ENCODE assay signal across 9 cellular contexts in the genomic region with DNA sequence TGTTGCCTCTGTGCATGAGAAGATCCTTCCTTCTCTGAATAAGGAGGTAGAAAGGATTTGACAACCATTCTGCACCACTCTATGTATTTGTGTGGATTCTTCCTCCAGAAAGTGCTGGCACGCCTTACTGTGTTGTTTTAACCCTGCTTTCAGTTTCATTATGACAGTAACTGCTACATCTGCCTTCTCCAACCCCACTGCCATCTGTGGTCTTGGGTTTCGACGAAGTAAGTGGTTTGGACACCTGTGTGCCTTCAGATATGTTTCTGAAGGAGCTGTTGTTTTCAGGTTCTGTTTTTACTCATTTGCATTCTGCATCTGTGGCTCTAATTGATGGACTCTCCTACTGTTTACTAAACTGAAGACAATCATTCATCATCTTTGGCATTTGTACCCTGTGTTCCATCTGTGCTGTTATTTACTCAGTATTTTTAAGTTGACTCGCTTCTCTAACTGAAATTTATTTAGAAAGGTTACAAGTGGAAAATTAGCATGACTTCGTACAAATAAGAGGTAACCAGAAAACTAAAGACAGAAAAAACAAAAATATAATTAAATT. TPM values are rescaled to one million over a fixed set of nuclear protein-coding genes. Genes with fewer than 3 reads are reported as not detected.
DNase-seq lines count a peak whose midpoint lies in the region; ATAC-seq and TF ChIP-seq lines count a peak whose summit lies in the region.
"Had no signal": no experiment of that assay in that cellular context is flagged by ENCODE, and none has a peak within 500 bp of the region (broad histone marks: within the 10 kb centered on the region; RNA-seq: fewer than 3 reads in every experiment).

No MANE protein-coding gene starts in this region.

- DNase-seq in activated CD8-positive, alpha-beta memory T cell treated with anti-CD3 and anti-CD28 coated beads for 24 hours: peak; percentile 63
- DNase-seq in activated CD8-positive, alpha-beta memory T cell treated with anti-CD3 and anti-CD28 coated beads, Interleukin-2, amount 50 U/mL, for 4 hours: no peak
- DNase-seq in NCI-H524 treated with DMSO at 0.1 percent for 48 hours (lab: John Stamatoyannopoulos, UW) (peak; percentile 100), gastrocnemius medialis (no peak), NCI-H146 treated with DMSO at 0.1 percent for 48 hours (lab: John Stamatoyannopoulos, UW; ENCODE audit: unreplicated experiment) (no peak)
- peak in 2 of 3 donors; percentile 21 to 31 for DNase-seq in stimulated activated CD4-positive, alpha-beta T cell treated with anti-CD3 and anti-CD28 coated beads, TNF-alpha, amount 100 ng/mL, for 48 hours (ENCODE audit: low read depth in 3 of 3)

- no peaks in the 10 kb centered on the region for H3K36me3 Mint-ChIP-seq in activated naive CD4-positive, alpha-beta T cell treated with anti-CD3 and anti-CD28 coated beads, Interleukin-2, amount 50 U/mL, for 24 hours

- intact Hi-C loops in gastrocnemius medialis (cut with DNase I; ENCODE audit: low total_unique reads): no loop called here

- no peaks in the 10 kb centered on the region for H3K36me3 ChIP-seq in gastrocnemius medialis

- peak overlapping the region; percentile 66 for H3K4me3 Mint-ChIP-seq in activated naive CD4-positive, alpha-beta T cell treated with anti-CD3 and anti-CD28 coated beads, Interleukin-2, amount 50 U/mL, for 24 hours

- no peak for TF ChIP-seq CTCF in gastrocnemius medialis (IDR thresholded peaks at IDR 0.05 in 4 of 5, conservative IDR thresholded peaks at IDR 0.05 in 1 of 5)

- in situ Hi-C loops in gastrocnemius medialis (cut with MboI; ENCODE audit: low sequenced_read_pairs in 4 of 4): no loop called here

- no peaks in the 10 kb centered on the region for H3K9me3 ChIP-seq in gastrocnemius medialis

- no peak overlapping the region for H3K4me3 ChIP-seq in gastrocnemius medialis

- ATAC-seq in HG02973 (IDR thresholded peaks at IDR 0.05; ENCODE audit: unreplicated experiment): peak; percentile 99
- no peak for ATAC-seq in gastrocnemius medialis

- peaks cover 0 to 7% of the 10 kb centered on the region in 2 donors for H3K4me1 ChIP-seq in gastrocnemius medialis

- no peak overlapping the region for H3K27ac ChIP-seq in gastrocnemius medialis
- H3K27ac ChIP-seq: C4-2B had no signal

- H3K27me3 Mint-ChIP-seq in activated naive CD4-positive, alpha-beta T cell treated with anti-CD3 and anti-CD28 coated beads, Interleukin-2, amount 50 U/mL, for 24 hours: no peaks in the 10 kb centered on the region

- H3K4me1 Mint-ChIP-seq in activated naive CD4-positive, alpha-beta T cell treated with anti-CD3 and anti-CD28 coated beads, Interleukin-2, amount 50 U/mL, for 24 hours: peaks cover 50% of the 10 kb centered on the region

- H3K9me3 Mint-ChIP-seq in activated naive CD4-positive, alpha-beta T cell treated with anti-CD3 and anti-CD28 coated beads, Interleukin-2, amount 50 U/mL, for 24 hours: no peaks in the 10 kb centered on the region

- H3K27me3 ChIP-seq in gastrocnemius medialis: no peaks in the 10 kb centered on the region

- TF ChIP-seq POLR2A in gastrocnemius medialis (IDR thresholded peaks at IDR 0.05): no peak

- peak overlapping the region; percentile 90 for H3K27ac Mint-ChIP-seq in activated naive CD4-positive, alpha-beta T cell treated with anti-CD3 and anti-CD28 coated beads, Interleukin-2, amount 50 U/mL, for 24 hours

RNA-seq across cellular contexts. Expression of gene TSHR, which starts 4.1 kb away (rescaled TPM):
- not detected for total RNA-seq in gastrocnemius medialis

RNA-seq across cellular contexts. Expression of gene CEP128, which starts 18.0 kb away (rescaled TPM):
- total RNA-seq in gastrocnemius medialis: 1 to 10 TPM in 3 of 4 donors, under 1 TPM in 1; 0.82 to 3.6 (median 1.6) TPM

Comparison
In these comparisons a context has a peak if more than half of its experiments do, and no peak if none do; other contexts are left out.
1. DNase-seq: peak in activated CD8-positive, alpha-beta memory T cell treated with anti-CD3 and anti-CD28 coated beads for 24 hours (single experiment), NCI-H524 treated with DMSO at 0.1 percent for 48 hours (single experiment) and stimulated activated CD4-positive, alpha-beta T cell treated with anti-CD3 and anti-CD28 coated beads, TNF-alpha, amount 100 ng/mL, for 48 hours (2 of 3); none in activated CD8-positive, alpha-beta memory T cell treated with anti-CD3 and anti-CD28 coated beads, Interleukin-2, amount 50 U/mL, for 4 hours (single experiment), gastrocnemius medialis (0 of 2) and NCI-H146 treated with DMSO at 0.1 percent for 48 hours (single experiment).